Comparison of ENCODE assay signal across 10 cellular contexts in genomic region chr6:166751051-166751595, GRCh38.
A peak's percentile ranks its signal among the peaks of the same experiment; 100 is the strongest.
DNase-seq lines count a peak whose midpoint lies in the region; ATAC-seq, FAIRE-seq and TF ChIP-seq lines count a peak whose summit lies in the region.
"Had no signal": no experiment of that assay in that cellular context is flagged by ENCODE, and none has a peak within 500 bp of the region (broad histone marks: within the 10 kb centered on the region; RNA-seq: fewer than 3 reads in every experiment).

No MANE protein-coding gene starts in this region.

- no peaks in the 10 kb centered on the region for H3K27me3 ChIP-seq in HL-60 (ENCODE audit: insufficient read depth, poor library complexity, severe bottlenecking)
- no peaks in the 10 kb centered on the region for H3K27me3 ChIP-seq in foreskin keratinocyte

- no peak for TF ChIP-seq POLR2A in H54 (IDR thresholded peaks at IDR 0.05; ENCODE audit: low read depth, low read length)

- H3K4me3 ChIP-seq in HL-60 (replicated peaks; ENCODE audit: insufficient read depth, low read length), result peak overlapping the region; percentile 26

- peak overlapping the region; percentile 51 for H3K27ac ChIP-seq in HL-60 (replicated peaks)
- H3K27ac ChIP-seq in foreskin keratinocyte, result no peak overlapping the region

- no peak for TF ChIP-seq CTCF in HL-60 (IDR thresholded peaks at IDR 0.05; ENCODE audit: insufficient read depth, low read length)
- no peak for TF ChIP-seq CTCF in foreskin keratinocyte (conservative IDR thresholded peaks at IDR 0.05)

- peak; percentile 50 for DNase-seq in GDM1 (lab: John Stamatoyannopoulos, UW)
- peak in 1 of 2 experiments; percentile 90 for DNase-seq in HL-60 (ENCODE audit: low read depth in 1 of 2, low spot score in 1 of 2)
- DNase-seq in foreskin keratinocyte, result no peak
- no peak for DNase-seq in NCI-H748 treated with DMSO at 0.1 percent for 48 hours (lab: John Stamatoyannopoulos, UW)
- no peak for DNase-seq in retina
- DNase-seq in AG08395 (ENCODE audit: low spot score), result no peak
- no peak for DNase-seq in H54 (ENCODE audit: insufficient read length, low spot score)
- DNase-seq: activated CD8-positive, alpha-beta memory T cell treated with anti-CD3 and anti-CD28 coated beads, Interleukin-2, amount 50 U/mL, for 48 hours had no signal

- H3K4me1 ChIP-seq in foreskin keratinocyte, result no peaks in the 10 kb centered on the region

- FAIRE-seq in H54 (lab: Jason Lieb, UNC), result no peak
- FAIRE-seq: keratinocyte had no signal

- peak; percentile 71 for ATAC-seq in GM21515 (IDR thresholded peaks at IDR 0.05; ENCODE audit: unreplicated experiment)
- peak; percentile 18 for ATAC-seq in foreskin keratinocyte
